8 cellular contexts compared by ENCODE assay signal in the genomic region with DNA sequence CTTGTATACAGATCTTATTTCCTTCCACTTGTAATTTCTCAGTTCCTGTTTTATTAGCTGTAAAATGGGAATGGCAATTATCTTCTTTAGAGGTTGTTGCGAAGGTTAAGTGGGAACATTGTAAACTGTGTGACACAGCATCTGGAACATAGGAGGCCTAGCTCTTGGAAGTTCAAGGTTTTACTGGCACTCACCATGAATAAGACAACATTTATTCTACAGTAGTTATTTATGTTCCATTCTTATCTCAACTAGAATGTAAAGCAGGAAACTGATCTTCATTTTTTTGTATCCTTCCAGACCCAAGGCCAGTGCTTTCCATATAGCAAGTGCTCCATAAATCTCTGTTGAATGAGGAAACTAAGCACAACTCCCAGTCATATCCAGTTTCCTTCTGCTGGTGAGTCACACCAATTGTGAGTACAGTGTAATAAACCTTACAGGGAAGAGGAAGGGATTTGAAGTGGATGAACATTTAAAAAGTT. TPM values are rescaled to one million over a fixed set of nuclear protein-coding genes. Genes with fewer than 3 reads are reported as not detected.
DNase-seq lines count a peak whose midpoint lies in the region; ATAC-seq and TF ChIP-seq lines count a peak whose summit lies in the region.

No MANE protein-coding gene starts in this region.

- H3K4me1 ChIP-seq in left ventricle myocardium inferior (peaks cover 62% of the 10 kb centered on the region), SJCRH30 (peaks cover 7% of the 10 kb centered on the region), esophagus squamous epithelium (peaks cover 25 to 77% (median 37%) of the 10 kb centered on the region in 3 donors), psoas muscle (peaks cover 14% of the 10 kb centered on the region)

- peaks cover 23% of the 10 kb centered on the region for H3K36me3 ChIP-seq in left ventricle myocardium inferior
- H3K36me3 ChIP-seq in SJCRH30: peaks cover 9% of the 10 kb centered on the region
- peaks cover 0 to 32% (median 0%) of the 10 kb centered on the region in 3 donors for H3K36me3 ChIP-seq in esophagus squamous epithelium
- H3K36me3 ChIP-seq in psoas muscle (ENCODE audit: insufficient read depth in 1 of 2, low read depth in 1 of 2): peaks cover 0 to 21% of the 10 kb centered on the region in 2 donors

- ATAC-seq in Right ventricle myocardium superior (ENCODE audit: poor library complexity) (no peak), psoas muscle (peak in 2 of 4 donors; percentile 25 to 57), HG02678 (IDR thresholded peaks at IDR 0.05; ENCODE audit: unreplicated experiment) (no peak), HG03432 (IDR thresholded peaks at IDR 0.05; ENCODE audit: unreplicated experiment) (no peak), HG03097 (IDR thresholded peaks at IDR 0.05; ENCODE audit: low FRiP score, unreplicated experiment) (no peak)

- H3K4me3 ChIP-seq in left ventricle myocardium inferior: peak overlapping the region; percentile 78
- peak overlapping the region; percentile 77 for H3K4me3 ChIP-seq in SJCRH30
- H3K4me3 ChIP-seq in esophagus squamous epithelium: peak overlapping the region; percentile 79 to 100 (median 91)
- H3K4me3 ChIP-seq in psoas muscle: peak overlapping the region; percentile 87

- no peak for DNase-seq in left ventricle myocardium inferior
- no peak for DNase-seq in Right ventricle myocardium superior
- peak in 1 of 2 experiments; percentile 52 for DNase-seq in SJCRH30
- DNase-seq in esophagus squamous epithelium (lab: John Stamatoyannopoulos, UW): no peak
- no peak for DNase-seq in psoas muscle

- intact Hi-C loops in left ventricle myocardium inferior (cut with micrococcal nuclease): no loop called here
- intact Hi-C loops in Right ventricle myocardium superior (cut with DNase I): no loop called here
- intact Hi-C loops in esophagus squamous epithelium (cut with DNase I): no loop called here
- intact Hi-C loops in psoas muscle (cut with DNase I): no loop called here

- no peaks in the 10 kb centered on the region for H3K27me3 ChIP-seq in left ventricle myocardium inferior (ENCODE audit: low read depth)
- no peaks in the 10 kb centered on the region for H3K27me3 ChIP-seq in SJCRH30
- no peaks in the 10 kb centered on the region for H3K27me3 ChIP-seq in esophagus squamous epithelium
- no peaks in the 10 kb centered on the region for H3K27me3 ChIP-seq in psoas muscle (ENCODE audit: insufficient read depth in 3 of 3, low read length in 2 of 3)

- WGBS in esophagus squamous epithelium, 2 donors: 53 to 60% methylated on average over 1 of the region's 1 CpG
- 50 to 83% (median 73%) methylated on average over 1 of the region's 1 CpG for WGBS in psoas muscle, 3 donors

- H3K9me3 ChIP-seq in left ventricle myocardium inferior (replicated peaks) (no peaks in the 10 kb centered on the region), SJCRH30 (replicated peaks) (no peaks in the 10 kb centered on the region), esophagus squamous epithelium (no peaks in the 10 kb centered on the region), psoas muscle (no peaks in the 10 kb centered on the region)

- peak in 1 of 4 donors; percentile 41 for TF ChIP-seq POLR2A in esophagus squamous epithelium (IDR thresholded peaks at IDR 0.05)

- TF ChIP-seq CTCF in left ventricle myocardium inferior (IDR thresholded peaks at IDR 0.05; ENCODE audit: borderline replicate concordance): no peak
- no peak for TF ChIP-seq CTCF in esophagus squamous epithelium (IDR thresholded peaks at IDR 0.05)
- no peak for TF ChIP-seq CTCF in psoas muscle (IDR thresholded peaks at IDR 0.05)

- H3K27ac ChIP-seq in left ventricle myocardium inferior (replicated peaks): peak overlapping the region; percentile 93
- H3K27ac ChIP-seq in SJCRH30: no peak overlapping the region
- peak overlapping the region; percentile 97 to 100 (median 99) for H3K27ac ChIP-seq in esophagus squamous epithelium
- peak overlapping the region; percentile 97 for H3K27ac ChIP-seq in psoas muscle

RNA-seq across cellular contexts. Expression of gene BCL10, which starts 1.4 kb away (rescaled TPM):
- total RNA-seq in left ventricle myocardium inferior (7.8 TPM), Right ventricle myocardium superior (7.9 TPM), esophagus squamous epithelium (10 to 100 TPM; 24.4 to 42.3 (median 27.0) TPM), psoas muscle (10 to 100 TPM in 1 of 4 donors, 1 to 10 TPM in 3; 4.2 to 10.9 (median 8.7) TPM)
- 24.9 and 26.6 TPM in 2 replicates for total RNA-seq in SJCRH30 (2014; rRNA removed; shearing (Covaris generic))
- polyA plus RNA-seq in psoas muscle: 1 to 10 TPM; 2.9 to 8.9 (median 5.2) TPM

RNA-seq across cellular contexts. Expression of gene C1orf52, which starts 15.5 kb away (rescaled TPM):
- total RNA-seq in left ventricle myocardium inferior (18.5 TPM), Right ventricle myocardium superior (17.8 TPM), esophagus squamous epithelium (10 to 100 TPM in 3 of 4 donors, 1 to 10 TPM in 1; 9.1 to 15.2 (median 12.2) TPM), psoas muscle (10 to 100 TPM; 10.2 to 20.7 (median 13.1) TPM)
- 21.7 and 25.8 TPM in 2 replicates for total RNA-seq in SJCRH30 (2014; rRNA removed; shearing (Covaris generic))
- 10 to 100 TPM; 13.3 to 28.8 (median 20.7) TPM for polyA plus RNA-seq in psoas muscle
